1 cellular context compared by ENCODE assay signal in the genomic region with DNA sequence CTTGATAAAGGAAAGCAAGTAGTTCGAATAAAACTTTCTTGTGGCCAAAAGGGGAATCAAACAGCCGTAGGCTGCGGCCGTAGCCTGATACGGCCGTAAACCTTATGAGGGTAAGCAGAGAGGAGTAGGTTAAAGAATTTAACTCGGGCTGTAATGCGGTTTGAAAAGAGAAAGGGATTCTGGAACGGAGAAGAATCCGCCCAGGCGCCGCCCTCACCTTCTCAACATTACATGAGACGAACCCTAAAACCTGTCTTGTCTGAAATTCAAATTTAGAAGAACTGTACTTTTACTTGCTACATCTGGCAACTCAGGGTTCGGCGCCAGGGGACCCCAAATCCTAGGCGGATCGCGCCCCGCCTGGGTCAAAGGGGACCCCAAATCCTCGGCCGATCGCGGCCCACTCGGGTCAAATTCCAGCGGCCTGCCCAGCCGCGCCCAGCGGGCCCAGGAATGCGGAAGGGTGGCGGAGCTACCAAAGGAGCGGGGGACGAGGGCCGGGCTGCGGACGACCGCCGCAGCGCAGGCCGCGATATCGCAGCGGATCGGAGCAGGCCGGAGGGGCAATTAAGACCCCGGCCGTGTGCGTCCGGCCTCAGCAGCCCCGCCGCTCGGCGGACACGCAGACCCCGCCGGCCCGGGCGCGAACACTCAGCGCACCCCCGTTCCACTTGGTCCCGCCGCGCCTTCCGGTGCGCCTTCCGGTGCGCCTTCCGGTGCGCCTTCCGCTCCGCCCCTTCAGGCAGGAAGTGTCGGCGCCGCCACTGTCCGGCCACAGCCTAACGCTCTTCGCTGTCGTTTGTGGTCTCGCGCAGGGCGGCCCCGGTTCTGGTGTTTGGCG.
A peak's percentile ranks its signal among the peaks of the same experiment; 100 is the strongest.
TF ChIP-seq lines count a peak whose summit lies in the region.

A gene (plus strand): TSS at position 741 of the 841 bp plus-strand sequence. CDS start 10,766 bp downstream, outside the sequence.

TF ChIP-seq in WTC11, 78 proteins besides CTCF, POLR2A, EP300 and RAD21 (continued from another document and continues in another):
- TF ChIP-seq, protein P1, sequence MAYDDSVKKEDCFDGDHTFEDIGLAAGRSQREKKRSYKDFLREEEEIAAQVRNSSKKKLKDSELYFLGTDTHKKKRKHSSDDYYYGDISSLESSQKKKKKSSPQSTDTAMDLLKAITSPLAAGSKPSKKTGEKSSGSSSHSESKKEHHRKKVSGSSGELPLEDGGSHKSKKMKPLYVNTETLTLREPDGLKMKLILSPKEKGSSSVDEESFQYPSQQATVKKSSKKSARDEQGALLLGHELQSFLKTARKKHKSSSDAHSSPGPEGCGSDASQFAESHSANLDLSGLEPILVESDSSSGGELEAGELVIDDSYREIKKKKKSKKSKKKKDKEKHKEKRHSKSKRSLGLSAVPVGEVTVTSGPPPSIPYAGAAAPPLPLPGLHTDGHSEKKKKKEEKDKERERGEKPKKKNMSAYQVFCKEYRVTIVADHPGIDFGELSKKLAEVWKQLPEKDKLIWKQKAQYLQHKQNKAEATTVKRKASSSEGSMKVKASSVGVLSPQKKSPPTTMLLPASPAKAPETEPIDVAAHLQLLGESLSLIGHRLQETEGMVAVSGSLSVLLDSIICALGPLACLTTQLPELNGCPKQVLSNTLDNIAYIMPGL (CRISPR knock-in tag; IDR thresholded peaks at IDR 0.05), result no peak
- TF ChIP-seq ELF4 (CRISPR knock-in tag; IDR thresholded peaks at IDR 0.05; ENCODE audit: low read depth) (peak; percentile 31; the same call in 1 of the 2 replicates), ZNF232 (CRISPR knock-in tag; IDR thresholded peaks at IDR 0.05) (0 out of 2 replicates have a peak, but pooled peaks have one; percentile 20), ZNF219 (CRISPR knock-in tag; IDR thresholded peaks at IDR 0.05; ENCODE audit: borderline replicate concordance) (no peak), GRHL2 (CRISPR knock-in tag; IDR thresholded peaks at IDR 0.05; ENCODE audit: insufficient replicate concordance, severe bottlenecking) (no peak), ZNF416 (CRISPR knock-in tag; IDR thresholded peaks at IDR 0.05) (peak; percentile 83), IRF2 (CRISPR knock-in tag; IDR thresholded peaks at IDR 0.05; ENCODE audit: borderline replicate concordance, low read depth) (no peak), ZNF423 (CRISPR knock-in tag; IDR thresholded peaks at IDR 0.05) (no peak), FOXK1 (CRISPR knock-in tag; IDR thresholded peaks at IDR 0.05) (peak; percentile 58; the same call in 1 of the 2 replicates), TP53 (CRISPR knock-in tag; IDR thresholded peaks at IDR 0.05) (no peak), OVOL2 (CRISPR knock-in tag; IDR thresholded peaks at IDR 0.05; ENCODE audit: borderline replicate concordance) (no peak), ZNF396 (CRISPR knock-in tag; IDR thresholded peaks at IDR 0.05; ENCODE audit: borderline replicate concordance) (no peak), ZNF138 (CRISPR knock-in tag; conservative IDR thresholded peaks at IDR 0.05) (no peak), TEAD1 (CRISPR knock-in tag; IDR thresholded peaks at IDR 0.05) (peak; percentile 92; the same call in 1 of the 2 replicates), NFATC4 (CRISPR knock-in tag; IDR thresholded peaks at IDR 0.05) (no peak), ATF1 (CRISPR knock-in tag; IDR thresholded peaks at IDR 0.05) (no peak), KAT7 (CRISPR knock-in tag; IDR thresholded peaks at IDR 0.05; ENCODE audit: borderline replicate concordance) (no peak), ZNF671 (CRISPR knock-in tag; IDR thresholded peaks at IDR 0.05) (no peak), SOX15 (CRISPR knock-in tag; IDR thresholded peaks at IDR 0.05) (no peak), SMAD3 (CRISPR knock-in tag; IDR thresholded peaks at IDR 0.05; ENCODE audit: borderline replicate concordance) (no peak), TEAD4 (CRISPR knock-in tag; IDR thresholded peaks at IDR 0.05) (peak; percentile 96), SP1 (CRISPR knock-in tag; conservative IDR thresholded peaks at IDR 0.05) (peak; percentile 56; the same call in 1 of the 2 replicates), HMGA2 (CRISPR knock-in tag; IDR thresholded peaks at IDR 0.05) (no peak)
- TF ChIP-seq, protein P2, sequence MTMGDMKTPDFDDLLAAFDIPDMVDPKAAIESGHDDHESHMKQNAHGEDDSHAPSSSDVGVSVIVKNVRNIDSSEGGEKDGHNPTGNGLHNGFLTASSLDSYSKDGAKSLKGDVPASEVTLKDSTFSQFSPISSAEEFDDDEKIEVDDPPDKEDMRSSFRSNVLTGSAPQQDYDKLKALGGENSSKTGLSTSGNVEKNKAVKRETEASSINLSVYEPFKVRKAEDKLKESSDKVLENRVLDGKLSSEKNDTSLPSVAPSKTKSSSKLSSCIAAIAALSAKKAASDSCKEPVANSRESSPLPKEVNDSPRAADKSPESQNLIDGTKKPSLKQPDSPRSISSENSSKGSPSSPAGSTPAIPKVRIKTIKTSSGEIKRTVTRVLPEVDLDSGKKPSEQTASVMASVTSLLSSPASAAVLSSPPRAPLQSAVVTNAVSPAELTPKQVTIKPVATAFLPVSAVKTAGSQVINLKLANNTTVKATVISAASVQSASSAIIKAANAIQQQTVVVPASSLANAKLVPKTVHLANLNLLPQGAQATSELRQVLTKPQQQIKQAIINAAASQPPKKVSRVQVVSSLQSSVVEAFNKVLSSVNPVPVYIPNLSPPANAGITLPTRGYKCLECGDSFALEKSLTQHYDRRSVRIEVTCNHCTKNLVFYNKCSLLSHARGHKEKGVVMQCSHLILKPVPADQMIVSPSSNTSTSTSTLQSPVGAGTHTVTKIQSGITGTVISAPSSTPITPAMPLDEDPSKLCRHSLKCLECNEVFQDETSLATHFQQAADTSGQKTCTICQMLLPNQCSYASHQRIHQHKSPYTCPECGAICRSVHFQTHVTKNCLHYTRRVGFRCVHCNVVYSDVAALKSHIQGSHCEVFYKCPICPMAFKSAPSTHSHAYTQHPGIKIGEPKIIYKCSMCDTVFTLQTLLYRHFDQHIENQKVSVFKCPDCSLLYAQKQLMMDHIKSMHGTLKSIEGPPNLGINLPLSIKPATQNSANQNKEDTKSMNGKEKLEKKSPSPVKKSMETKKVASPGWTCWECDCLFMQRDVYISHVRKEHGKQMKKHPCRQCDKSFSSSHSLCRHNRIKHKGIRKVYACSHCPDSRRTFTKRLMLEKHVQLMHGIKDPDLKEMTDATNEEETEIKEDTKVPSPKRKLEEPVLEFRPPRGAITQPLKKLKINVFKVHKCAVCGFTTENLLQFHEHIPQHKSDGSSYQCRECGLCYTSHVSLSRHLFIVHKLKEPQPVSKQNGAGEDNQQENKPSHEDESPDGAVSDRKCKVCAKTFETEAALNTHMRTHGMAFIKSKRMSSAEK (CRISPR knock-in tag; IDR thresholded peaks at IDR 0.05; ENCODE audit: borderline replicate concordance), result no peak
- TF ChIP-seq, protein P3, sequence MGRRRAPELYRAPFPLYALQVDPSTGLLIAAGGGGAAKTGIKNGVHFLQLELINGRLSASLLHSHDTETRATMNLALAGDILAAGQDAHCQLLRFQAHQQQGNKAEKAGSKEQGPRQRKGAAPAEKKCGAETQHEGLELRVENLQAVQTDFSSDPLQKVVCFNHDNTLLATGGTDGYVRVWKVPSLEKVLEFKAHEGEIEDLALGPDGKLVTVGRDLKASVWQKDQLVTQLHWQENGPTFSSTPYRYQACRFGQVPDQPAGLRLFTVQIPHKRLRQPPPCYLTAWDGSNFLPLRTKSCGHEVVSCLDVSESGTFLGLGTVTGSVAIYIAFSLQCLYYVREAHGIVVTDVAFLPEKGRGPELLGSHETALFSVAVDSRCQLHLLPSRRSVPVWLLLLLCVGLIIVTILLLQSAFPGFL (CRISPR knock-in tag; IDR thresholded peaks at IDR 0.05; ENCODE audit: borderline replicate concordance), result no peak
- TF ChIP-seq, protein P4, sequence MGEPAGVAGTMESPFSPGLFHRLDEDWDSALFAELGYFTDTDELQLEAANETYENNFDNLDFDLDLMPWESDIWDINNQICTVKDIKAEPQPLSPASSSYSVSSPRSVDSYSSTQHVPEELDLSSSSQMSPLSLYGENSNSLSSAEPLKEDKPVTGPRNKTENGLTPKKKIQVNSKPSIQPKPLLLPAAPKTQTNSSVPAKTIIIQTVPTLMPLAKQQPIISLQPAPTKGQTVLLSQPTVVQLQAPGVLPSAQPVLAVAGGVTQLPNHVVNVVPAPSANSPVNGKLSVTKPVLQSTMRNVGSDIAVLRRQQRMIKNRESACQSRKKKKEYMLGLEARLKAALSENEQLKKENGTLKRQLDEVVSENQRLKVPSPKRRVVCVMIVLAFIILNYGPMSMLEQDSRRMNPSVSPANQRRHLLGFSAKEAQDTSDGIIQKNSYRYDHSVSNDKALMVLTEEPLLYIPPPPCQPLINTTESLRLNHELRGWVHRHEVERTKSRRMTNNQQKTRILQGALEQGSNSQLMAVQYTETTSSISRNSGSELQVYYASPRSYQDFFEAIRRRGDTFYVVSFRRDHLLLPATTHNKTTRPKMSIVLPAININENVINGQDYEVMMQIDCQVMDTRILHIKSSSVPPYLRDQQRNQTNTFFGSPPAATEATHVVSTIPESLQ (CRISPR knock-in tag; IDR thresholded peaks at IDR 0.05), result no peak
- TF ChIP-seq, protein P5, sequence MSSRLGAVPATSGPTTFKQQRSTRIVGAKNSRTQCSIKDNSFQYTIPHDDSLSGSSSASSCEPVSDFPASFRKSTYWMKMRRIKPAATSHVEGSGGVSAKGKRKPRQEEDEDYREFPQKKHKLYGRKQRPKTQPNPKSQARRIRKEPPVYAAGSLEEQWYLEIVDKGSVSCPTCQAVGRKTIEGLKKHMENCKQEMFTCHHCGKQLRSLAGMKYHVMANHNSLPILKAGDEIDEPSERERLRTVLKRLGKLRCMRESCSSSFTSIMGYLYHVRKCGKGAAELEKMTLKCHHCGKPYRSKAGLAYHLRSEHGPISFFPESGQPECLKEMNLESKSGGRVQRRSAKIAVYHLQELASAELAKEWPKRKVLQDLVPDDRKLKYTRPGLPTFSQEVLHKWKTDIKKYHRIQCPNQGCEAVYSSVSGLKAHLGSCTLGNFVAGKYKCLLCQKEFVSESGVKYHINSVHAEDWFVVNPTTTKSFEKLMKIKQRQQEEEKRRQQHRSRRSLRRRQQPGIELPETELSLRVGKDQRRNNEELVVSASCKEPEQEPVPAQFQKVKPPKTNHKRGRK (CRISPR knock-in tag; IDR thresholded peaks at IDR 0.05; ENCODE audit: borderline replicate concordance), result no peak
- TF ChIP-seq, protein P6, sequence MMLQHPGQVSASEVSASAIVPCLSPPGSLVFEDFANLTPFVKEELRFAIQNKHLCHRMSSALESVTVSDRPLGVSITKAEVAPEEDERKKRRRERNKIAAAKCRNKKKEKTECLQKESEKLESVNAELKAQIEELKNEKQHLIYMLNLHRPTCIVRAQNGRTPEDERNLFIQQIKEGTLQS (CRISPR knock-in tag; conservative IDR thresholded peaks at IDR 0.05), result no peak
- TF ChIP-seq, protein P7, sequence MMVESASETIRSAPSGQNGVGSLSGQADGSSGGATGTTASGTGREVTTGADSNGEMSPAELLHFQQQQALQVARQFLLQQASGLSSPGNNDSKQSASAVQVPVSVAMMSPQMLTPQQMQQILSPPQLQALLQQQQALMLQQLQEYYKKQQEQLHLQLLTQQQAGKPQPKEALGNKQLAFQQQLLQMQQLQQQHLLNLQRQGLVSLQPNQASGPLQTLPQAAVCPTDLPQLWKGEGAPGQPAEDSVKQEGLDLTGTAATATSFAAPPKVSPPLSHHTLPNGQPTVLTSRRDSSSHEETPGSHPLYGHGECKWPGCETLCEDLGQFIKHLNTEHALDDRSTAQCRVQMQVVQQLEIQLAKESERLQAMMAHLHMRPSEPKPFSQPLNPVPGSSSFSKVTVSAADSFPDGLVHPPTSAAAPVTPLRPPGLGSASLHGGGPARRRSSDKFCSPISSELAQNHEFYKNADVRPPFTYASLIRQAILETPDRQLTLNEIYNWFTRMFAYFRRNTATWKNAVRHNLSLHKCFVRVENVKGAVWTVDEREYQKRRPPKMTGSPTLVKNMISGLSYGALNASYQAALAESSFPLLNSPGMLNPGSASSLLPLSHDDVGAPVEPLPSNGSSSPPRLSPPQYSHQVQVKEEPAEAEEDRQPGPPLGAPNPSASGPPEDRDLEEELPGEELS (CRISPR knock-in tag; IDR thresholded peaks at IDR 0.05), result no peak
- TF ChIP-seq, protein P8, sequence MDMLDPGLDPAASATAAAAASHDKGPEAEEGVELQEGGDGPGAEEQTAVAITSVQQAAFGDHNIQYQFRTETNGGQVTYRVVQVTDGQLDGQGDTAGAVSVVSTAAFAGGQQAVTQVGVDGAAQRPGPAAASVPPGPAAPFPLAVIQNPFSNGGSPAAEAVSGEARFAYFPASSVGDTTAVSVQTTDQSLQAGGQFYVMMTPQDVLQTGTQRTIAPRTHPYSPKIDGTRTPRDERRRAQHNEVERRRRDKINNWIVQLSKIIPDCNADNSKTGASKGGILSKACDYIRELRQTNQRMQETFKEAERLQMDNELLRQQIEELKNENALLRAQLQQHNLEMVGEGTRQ (CRISPR knock-in tag; IDR thresholded peaks at IDR 0.05), result no peak
- TF ChIP-seq, protein P9, sequence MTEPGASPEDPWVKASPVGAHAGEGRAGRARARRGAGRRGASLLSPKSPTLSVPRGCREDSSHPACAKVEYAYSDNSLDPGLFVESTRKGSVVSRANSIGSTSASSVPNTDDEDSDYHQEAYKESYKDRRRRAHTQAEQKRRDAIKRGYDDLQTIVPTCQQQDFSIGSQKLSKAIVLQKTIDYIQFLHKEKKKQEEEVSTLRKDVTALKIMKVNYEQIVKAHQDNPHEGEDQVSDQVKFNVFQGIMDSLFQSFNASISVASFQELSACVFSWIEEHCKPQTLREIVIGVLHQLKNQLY (CRISPR knock-in tag; IDR thresholded peaks at IDR 0.05), result no peak
- TF ChIP-seq, protein P10, sequence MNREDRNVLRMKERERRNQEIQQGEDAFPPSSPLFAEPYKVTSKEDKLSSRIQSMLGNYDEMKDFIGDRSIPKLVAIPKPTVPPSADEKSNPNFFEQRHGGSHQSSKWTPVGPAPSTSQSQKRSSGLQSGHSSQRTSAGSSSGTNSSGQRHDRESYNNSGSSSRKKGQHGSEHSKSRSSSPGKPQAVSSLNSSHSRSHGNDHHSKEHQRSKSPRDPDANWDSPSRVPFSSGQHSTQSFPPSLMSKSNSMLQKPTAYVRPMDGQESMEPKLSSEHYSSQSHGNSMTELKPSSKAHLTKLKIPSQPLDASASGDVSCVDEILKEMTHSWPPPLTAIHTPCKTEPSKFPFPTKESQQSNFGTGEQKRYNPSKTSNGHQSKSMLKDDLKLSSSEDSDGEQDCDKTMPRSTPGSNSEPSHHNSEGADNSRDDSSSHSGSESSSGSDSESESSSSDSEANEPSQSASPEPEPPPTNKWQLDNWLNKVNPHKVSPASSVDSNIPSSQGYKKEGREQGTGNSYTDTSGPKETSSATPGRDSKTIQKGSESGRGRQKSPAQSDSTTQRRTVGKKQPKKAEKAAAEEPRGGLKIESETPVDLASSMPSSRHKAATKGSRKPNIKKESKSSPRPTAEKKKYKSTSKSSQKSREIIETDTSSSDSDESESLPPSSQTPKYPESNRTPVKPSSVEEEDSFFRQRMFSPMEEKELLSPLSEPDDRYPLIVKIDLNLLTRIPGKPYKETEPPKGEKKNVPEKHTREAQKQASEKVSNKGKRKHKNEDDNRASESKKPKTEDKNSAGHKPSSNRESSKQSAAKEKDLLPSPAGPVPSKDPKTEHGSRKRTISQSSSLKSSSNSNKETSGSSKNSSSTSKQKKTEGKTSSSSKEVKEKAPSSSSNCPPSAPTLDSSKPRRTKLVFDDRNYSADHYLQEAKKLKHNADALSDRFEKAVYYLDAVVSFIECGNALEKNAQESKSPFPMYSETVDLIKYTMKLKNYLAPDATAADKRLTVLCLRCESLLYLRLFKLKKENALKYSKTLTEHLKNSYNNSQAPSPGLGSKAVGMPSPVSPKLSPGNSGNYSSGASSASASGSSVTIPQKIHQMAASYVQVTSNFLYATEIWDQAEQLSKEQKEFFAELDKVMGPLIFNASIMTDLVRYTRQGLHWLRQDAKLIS (CRISPR knock-in tag; IDR thresholded peaks at IDR 0.05; ENCODE audit: borderline replicate concordance), result no peak
- TF ChIP-seq, protein P11, sequence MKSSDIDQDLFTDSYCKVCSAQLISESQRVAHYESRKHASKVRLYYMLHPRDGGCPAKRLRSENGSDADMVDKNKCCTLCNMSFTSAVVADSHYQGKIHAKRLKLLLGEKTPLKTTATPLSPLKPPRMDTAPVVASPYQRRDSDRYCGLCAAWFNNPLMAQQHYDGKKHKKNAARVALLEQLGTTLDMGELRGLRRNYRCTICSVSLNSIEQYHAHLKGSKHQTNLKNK (CRISPR knock-in tag; IDR thresholded peaks at IDR 0.05), result no peak
